In genomic region chr14:77319416-77319815, GRCh38 we compare ENCODE assay signal across 1 cellular context.
TF ChIP-seq lines count a peak whose summit lies in the region.

No MANE protein-coding gene starts in this region.

TF ChIP-seq in HepG2, 621 proteins besides CTCF, POLR2A, EP300 and RAD21:
- no peak for TF ChIP-seq RERE (CRISPR knock-in tag; IDR thresholded peaks at IDR 0.05; ENCODE audit: low read depth)
- TF ChIP-seq HDAC6 (IDR thresholded peaks at IDR 0.05; ENCODE audit: low read depth, low read length): no peak
- peak; percentile 9; the same call in 1 of the 2 replicates for TF ChIP-seq ZNF772 (CRISPR knock-in tag; IDR thresholded peaks at IDR 0.05)
- TF ChIP-seq ARHGAP35 (CRISPR knock-in tag; IDR thresholded peaks at IDR 0.05; ENCODE audit: borderline replicate concordance): no peak
